8 cellular contexts compared by ENCODE assay signal in the genomic region with DNA sequence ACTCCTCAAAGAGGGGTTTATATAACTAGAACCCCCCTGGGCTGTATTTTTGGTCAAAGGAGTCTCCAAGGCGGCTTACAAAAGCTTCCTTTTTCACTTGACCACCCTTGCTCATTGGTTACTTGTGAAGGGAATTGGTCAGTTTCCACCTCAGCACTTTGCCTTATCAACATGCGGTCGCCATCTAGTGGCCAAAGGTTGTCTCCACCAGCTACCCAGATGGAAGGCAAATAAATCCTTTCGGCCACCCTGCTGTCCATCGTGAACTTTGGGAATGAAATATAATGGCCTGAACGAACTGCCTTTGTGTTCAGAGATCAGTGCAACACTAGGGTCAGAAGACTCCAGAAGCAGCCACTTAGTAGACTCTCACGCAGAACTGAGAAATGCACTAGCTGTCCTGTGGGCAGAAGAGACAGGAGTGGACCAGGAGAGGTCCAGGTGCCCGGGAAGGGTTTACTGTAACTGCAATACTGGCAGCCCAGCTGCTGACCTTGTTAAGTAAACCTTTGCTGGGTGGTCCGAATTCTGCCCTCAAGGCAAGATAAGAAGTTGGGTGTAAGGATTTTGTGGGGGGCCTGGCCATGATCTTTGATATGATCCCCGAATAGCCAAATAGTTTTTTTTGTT.
A peak's percentile ranks its signal among the peaks of the same experiment; 100 is the strongest.
DNase-seq lines count a peak whose midpoint lies in the region; ATAC-seq, FAIRE-seq and TF ChIP-seq lines count a peak whose summit lies in the region.

No MANE protein-coding gene starts in this region.

- no peak overlapping the region for H3K4me3 Mint-ChIP-seq in activated naive CD8-positive, alpha-beta T cell treated with anti-CD3 and anti-CD28 coated beads, Interleukin-2, amount 50 U/mL, for 24 hours
- no peak overlapping the region for H3K4me3 Mint-ChIP-seq in progenitor cell of endocrine pancreas (ENCODE audit: low read depth)

- peaks cover 0 to 24% (median 13%) of the 10 kb centered on the region in 9 donors for H3K4me1 ChIP-seq in heart right ventricle

- intact Hi-C loops in heart right ventricle (cut with DNase I): loop anchor here in 6 of 10 donors (1.0 to 5.0 kb wide), 7 partner anchors 104 to 216 kb away; partner anchors contain the start of gene SLC26A2 (in 2 of the 6)

- H3K4me3 ChIP-seq in AG04450 (ENCODE audit: low read depth, low read length) (no peak overlapping the region), GM12875 (ENCODE audit: low read depth, low read length) (no peak overlapping the region), heart right ventricle (no peak overlapping the region)

- TF ChIP-seq CTCF in AG04450 (IDR thresholded peaks at IDR 0.05; ENCODE audit: low read depth, low read length) (peak; percentile 95), GM12875 (IDR thresholded peaks at IDR 0.05; ENCODE audit: borderline replicate concordance, insufficient read depth, low read depth, low read length) (peak; percentile 85), heart right ventricle (IDR thresholded peaks at IDR 0.05) (peak; percentile 64 to 93 (median 89)), progenitor cell of endocrine pancreas (IDR thresholded peaks at IDR 0.05; ENCODE audit: unreplicated experiment) (peak; percentile 91)

- H3K27me3 ChIP-seq in AG04450 (ENCODE audit: control insufficient read depth, insufficient read depth, low read length): peaks cover 19% of the 10 kb centered on the region
- no peaks in the 10 kb centered on the region for H3K27me3 ChIP-seq in heart right ventricle

- no peaks in the 10 kb centered on the region for H3K27me3 Mint-ChIP-seq in activated naive CD8-positive, alpha-beta T cell treated with anti-CD3 and anti-CD28 coated beads, Interleukin-2, amount 50 U/mL, for 24 hours
- H3K27me3 Mint-ChIP-seq in progenitor cell of endocrine pancreas: peaks cover 7% of the 10 kb centered on the region

- H3K4me1 Mint-ChIP-seq in activated naive CD8-positive, alpha-beta T cell treated with anti-CD3 and anti-CD28 coated beads, Interleukin-2, amount 50 U/mL, for 24 hours: no peaks in the 10 kb centered on the region
- H3K4me1 Mint-ChIP-seq in progenitor cell of endocrine pancreas (ENCODE audit: low read depth): no peaks in the 10 kb centered on the region

- CTCF ChIA-PET in AG04450 (lab: Charles Lee): interaction anchor here (0.7 to 14.7 kb wide), 41 partner anchors 11 to 235 kb away, joined by 3 to 325 read pairs (median 5); partner anchors contain the start of genes HMGXB3, SLC26A2 and TIGD6

- peaks cover 5% of the 10 kb centered on the region for H3K36me3 Mint-ChIP-seq in activated naive CD8-positive, alpha-beta T cell treated with anti-CD3 and anti-CD28 coated beads, Interleukin-2, amount 50 U/mL, for 24 hours (ENCODE audit: low read depth)
- H3K36me3 Mint-ChIP-seq in progenitor cell of endocrine pancreas (ENCODE audit: insufficient read depth): no peaks in the 10 kb centered on the region

- POLR2A ChIA-PET in AG04450 (lab: Yijun Ruan, JAX): interaction anchor here (1.0 kb wide), 1 partner anchor 107 kb away, joined by 3 read pairs; the partner anchor contains the start of gene SLC26A2

- H3K9me3 Mint-ChIP-seq in activated naive CD8-positive, alpha-beta T cell treated with anti-CD3 and anti-CD28 coated beads, Interleukin-2, amount 50 U/mL, for 24 hours: no peaks in the 10 kb centered on the region
- no peaks in the 10 kb centered on the region for H3K9me3 Mint-ChIP-seq in progenitor cell of endocrine pancreas (ENCODE audit: low read depth)

- ATAC-seq in HG03159 (IDR thresholded peaks at IDR 0.05; ENCODE audit: unreplicated experiment): peak; percentile 78
- no peak for ATAC-seq in activated naive CD8-positive, alpha-beta T cell treated with anti-CD3 and anti-CD28 coated beads, Interleukin-2, amount 50 U/mL, for 24 hours
- peak in 7 of 8 donors; percentile 33 to 80 (median 62) for ATAC-seq in heart right ventricle

- DNase-seq in AG04450 (ENCODE audit: low read depth, low spot score) (peak; percentile 46), RCC 7860 (ENCODE audit: low spot score) (peak; percentile 47), heart right ventricle (peak; percentile 61 to 80), progenitor cell of endocrine pancreas (ENCODE audit: low spot score, unreplicated experiment) (peak; percentile 62), NCI-H1694 (lab: John Stamatoyannopoulos, UW) (no peak)
- peak; percentile 50 for DNase-seq in activated naive CD8-positive, alpha-beta T cell treated with anti-CD3 and anti-CD28 coated beads, Interleukin-2, amount 50 U/mL, for 24 hours

- 33 to 35% methylated on average over 10 of the region's 10 CpGs for whole genome bisulfite sequencing in heart right ventricle, 2 donors

- peaks cover 0 to 63% (median 16%) of the 10 kb centered on the region in 9 donors for H3K36me3 ChIP-seq in heart right ventricle

- H3K9me3 ChIP-seq in AG04450 (ENCODE audit: control insufficient read depth, insufficient read depth, low read length) (no peaks in the 10 kb centered on the region), heart right ventricle (no peaks in the 10 kb centered on the region)

- no peak overlapping the region for H3K27ac Mint-ChIP-seq in activated naive CD8-positive, alpha-beta T cell treated with anti-CD3 and anti-CD28 coated beads, Interleukin-2, amount 50 U/mL, for 24 hours
- no peak overlapping the region for H3K27ac Mint-ChIP-seq in progenitor cell of endocrine pancreas

- H3K27ac ChIP-seq in AG04450 (ENCODE audit: low read depth, low read length) (no peak overlapping the region), heart right ventricle (peak overlapping the region in 3 of 10 donors; percentile 4 to 54 (median 37))

- FAIRE-seq in RCC 7860 (lab: Jason Lieb, UNC): peak; percentile 65
